Comparison of ENCODE assay signal across 1 cellular context in the genomic region with DNA sequence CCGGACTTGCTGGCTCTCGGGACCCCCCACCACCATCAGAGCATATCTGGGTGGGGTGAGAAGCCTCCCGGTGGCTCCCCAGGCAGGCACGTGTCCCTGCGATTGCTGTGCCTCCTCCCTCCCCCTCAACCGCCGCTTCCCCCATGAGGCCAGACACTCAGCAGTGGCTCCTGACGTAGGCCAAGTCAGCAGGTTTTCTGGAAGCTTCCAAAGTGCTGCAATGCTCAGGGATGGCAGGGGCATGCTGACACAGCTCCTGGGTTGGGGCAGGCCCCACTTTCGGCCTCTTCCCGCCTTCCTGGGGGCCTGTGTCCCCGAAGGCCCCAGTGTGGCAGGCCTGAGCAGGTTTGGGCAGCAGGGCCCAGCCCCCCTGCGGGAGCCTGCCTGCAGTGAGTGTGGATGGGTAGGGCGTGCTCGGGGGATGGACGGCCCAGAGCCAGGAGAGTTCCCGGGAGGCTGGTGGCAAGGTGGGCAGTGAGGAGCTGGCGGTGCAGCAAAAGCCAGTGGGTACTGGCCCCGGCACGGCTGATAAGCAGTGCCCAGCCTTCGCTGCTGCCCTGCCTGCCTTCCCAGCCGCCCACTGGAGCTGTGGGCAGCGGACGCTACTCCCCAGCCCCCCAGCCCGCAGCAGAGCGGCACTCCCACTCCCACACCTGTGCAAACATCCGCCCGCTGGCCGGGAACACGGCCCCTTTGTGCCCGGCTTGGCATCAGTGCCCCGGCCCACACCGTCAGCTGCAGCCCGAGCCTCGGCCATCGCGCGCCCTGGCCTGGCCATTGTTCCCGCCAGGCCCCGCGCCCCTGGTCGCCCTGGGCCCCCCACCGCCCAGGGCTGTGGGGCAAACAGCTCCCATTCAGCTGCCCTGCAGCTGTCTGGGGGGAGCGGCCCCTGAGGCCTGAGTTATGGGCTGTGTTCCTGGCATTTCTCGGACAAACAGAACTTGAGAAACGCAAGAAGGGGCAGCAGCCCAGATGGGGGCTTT.
TF ChIP-seq lines count a peak whose summit lies in the region.

No MANE protein-coding gene starts in this region.

TF ChIP-seq in K562, 482 proteins besides CTCF, POLR2A, EP300 and RAD21 (continued from another document):
- TF ChIP-seq DEAF1 (CRISPR knock-in tag; IDR thresholded peaks at IDR 0.05): no peak
- no peak for TF ChIP-seq COPS2 (conservative IDR thresholded peaks at IDR 0.05)
TF ChIP-seq in K562: peak in this region for 16.
